ENCODE assay signal across 1 cellular context in genomic region chr15:68612533-68612932, GRCh38.
TF ChIP-seq lines count a peak whose summit lies in the region.

No MANE protein-coding gene starts in this region.

TF ChIP-seq in K562, 482 proteins besides CTCF, POLR2A, EP300 and RAD21 (continued from another document):
- TF ChIP-seq TAF15 (IDR thresholded peaks at IDR 0.05; ENCODE audit: low read depth, low read length): no peak
